ENCODE assay signal across 1 cellular context in the genomic region with DNA sequence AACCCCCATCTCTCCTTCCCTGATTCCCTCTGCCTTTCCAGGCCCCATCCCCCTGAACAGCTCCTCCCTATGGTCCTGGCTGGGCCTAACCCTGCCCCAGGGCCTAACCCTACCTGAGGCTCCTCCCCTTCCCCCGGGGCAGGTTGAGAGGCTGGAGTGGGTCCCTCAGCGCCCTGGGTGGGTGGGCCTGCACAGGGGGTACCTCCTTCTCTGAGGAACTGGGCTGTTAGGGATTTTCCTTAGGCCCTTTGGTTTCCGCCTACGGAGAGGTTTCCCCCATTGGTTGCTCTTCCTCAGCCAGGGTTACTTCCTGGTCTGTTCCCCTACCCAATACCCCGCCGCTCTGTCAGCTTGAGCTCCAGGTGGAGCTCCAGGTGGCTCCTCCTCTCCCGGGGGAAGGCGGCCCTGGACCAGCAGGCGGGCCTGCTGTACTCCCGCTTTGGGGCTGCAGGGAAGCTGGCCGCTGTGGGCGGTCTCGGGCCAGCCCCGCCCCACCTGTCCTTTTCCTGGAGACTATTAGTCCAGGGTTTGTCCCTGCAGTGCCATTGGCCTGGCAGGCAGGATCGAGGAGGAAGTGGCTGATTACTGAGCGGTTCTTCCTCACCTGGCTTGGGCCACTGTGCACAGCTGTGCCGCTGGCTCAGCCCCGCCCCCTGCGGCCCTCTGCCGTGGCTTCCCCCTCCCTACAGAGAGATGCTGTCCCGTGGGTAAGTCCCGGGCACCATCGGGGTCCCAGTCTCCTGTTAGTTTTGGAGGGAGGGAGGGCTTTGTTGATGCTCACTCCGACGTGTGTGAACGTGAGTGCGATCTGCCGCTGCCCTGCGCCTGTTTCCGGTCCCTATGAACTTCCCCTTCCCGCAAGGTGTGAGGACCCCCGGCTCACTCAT.
TF ChIP-seq lines count a peak whose summit lies in the region.

No MANE protein-coding gene starts in this region.

TF ChIP-seq in liver, 16 proteins besides CTCF, POLR2A, EP300 and RAD21 (continued from another document):
- peak; percentile 94 for TF ChIP-seq REST (IDR thresholded peaks at IDR 0.05)
